In genomic region chr3:23825802-23826201, GRCh38 we compare ENCODE assay signal across 25 cellular contexts.
"Had no signal": no experiment of that assay in that cellular context is flagged by ENCODE, and none has a peak within 500 bp of the region (broad histone marks: within the 10 kb centered on the region; RNA-seq: fewer than 3 reads in every experiment).

No MANE protein-coding gene starts in this region.

- H3K27me3 ChIP-seq: ascending aorta had no signal

- H3K9me3 Mint-ChIP-seq: activated CD4-positive, alpha-beta T cell treated with anti-CD3 and anti-CD28 coated beads, Interleukin-2, amount 10 ng/mL, durations not matched to agents 7 days and 5 days; activated naive CD4-positive, alpha-beta T cell treated with anti-CD3 and anti-CD28 coated beads, Interleukin-2, amount 50 U/mL, for 24 hours; activated naive CD8-positive, alpha-beta T cell treated with anti-CD3 and anti-CD28 coated beads, Interleukin-2, amount 10 ng/mL, durations not matched to agents 7 days and 5 days; activated T-cell treated with anti-CD3 and anti-CD28 coated beads, Interleukin-2, amount 50 U/mL, for 24 hours; activated T-helper 2 cell treated with anti-CD3 and anti-CD28 coated beads, Interferon-gamma antibody, Interleukin-2, Interleukin-4, amounts not matched to agents 10 μg/mL and 5 μg/mL and 100 μg/mL, durations not matched to agents 14 hours and 24 hours and 36 hours had no signal

- H3K27ac Mint-ChIP-seq: activated CD4-positive, alpha-beta T cell treated with anti-CD3 and anti-CD28 coated beads for 36 hours; activated CD4-positive, alpha-beta T cell treated with anti-CD3 and anti-CD28 coated beads, Interleukin-2, amount 10 ng/mL, durations not matched to agents 7 days and 5 days; activated CD8-positive, alpha-beta T cell treated with anti-CD3 and anti-CD28 coated beads, Interleukin-2, amount 10 ng/mL, durations not matched to agents 7 days and 5 days; activated naive CD4-positive, alpha-beta T cell treated with anti-CD3 and anti-CD28 coated beads, Interleukin-2, amount 50 U/mL, for 24 hours; activated naive CD8-positive, alpha-beta T cell treated with anti-CD3 and anti-CD28 coated beads, Interleukin-2, amount 10 ng/mL, durations not matched to agents 7 days and 5 days; activated T-cell treated with anti-CD3 and anti-CD28 coated beads, Interleukin-2, amount 50 U/mL, for 24 hours; activated T-helper 2 cell treated with anti-CD3 and anti-CD28 coated beads, Interferon-gamma antibody, Interleukin-2, Interleukin-4, amounts not matched to agents 10 μg/mL and 5 μg/mL and 100 μg/mL, durations not matched to agents 14 hours and 24 hours and 36 hours had no signal

- DNase-seq: activated CD4-positive, alpha-beta T cell treated with anti-CD3 and anti-CD28 coated beads for 36 hours; activated CD4-positive, alpha-beta T cell treated with anti-CD3 and anti-CD28 coated beads, Interleukin-2, amount 10 ng/mL, durations not matched to agents 7 days and 5 days; activated CD4-positive, alpha-beta T cell treated with anti-CD3 and anti-CD28 coated beads, Interleukin-2, amount 50 U/mL, for 48 hours; activated CD8-positive, alpha-beta T cell treated with anti-CD3 and anti-CD28 coated beads, Interleukin-2, amount 10 ng/mL, durations not matched to agents 7 days and 5 days; activated gamma-delta T cell; activated naive CD4-positive, alpha-beta T cell treated with Interleukin-2 at 50 U/mL for 16 hours; activated naive CD8-positive, alpha-beta T cell treated with anti-CD3 and anti-CD28 coated beads, Interleukin-2, amount 10 ng/mL, durations not matched to agents 7 days and 5 days; activated T-cell treated with anti-CD3 and anti-CD28 coated beads, Interleukin-2, amount 50 U/mL, for 24 hours; NCI-H1105; NCI-H1417 treated with DMSO at 0.1 percent for 48 hours; NCI-H187 treated with DMSO at 0.1 percent for 48 hours; NCI-H510A; NCI-H526; NCI-H748 treated with DMSO at 0.1 percent for 48 hours; NK-92 treated with Interleukin-12 subunit alpha and Interleukin-12 subunit beta, amount 100 ng/mL, for 24 hours; Right ventricle myocardium superior; SW 1271; T-helper 1 cell; T-helper 2 cell; T-helper 9 cell had no signal

- H3K9me3 ChIP-seq: ascending aorta had no signal

- H3K27ac ChIP-seq: ascending aorta, VCaP had no signal

- H3K27me3 Mint-ChIP-seq: activated CD4-positive, alpha-beta T cell treated with anti-CD3 and anti-CD28 coated beads for 36 hours; activated CD4-positive, alpha-beta T cell treated with anti-CD3 and anti-CD28 coated beads, Interleukin-2, amount 10 ng/mL, durations not matched to agents 7 days and 5 days; activated naive CD4-positive, alpha-beta T cell treated with anti-CD3 and anti-CD28 coated beads, Interleukin-2, amount 50 U/mL, for 24 hours; activated naive CD8-positive, alpha-beta T cell treated with anti-CD3 and anti-CD28 coated beads, Interleukin-2, amount 10 ng/mL, durations not matched to agents 7 days and 5 days; activated T-cell treated with anti-CD3 and anti-CD28 coated beads, Interleukin-2, amount 50 U/mL, for 24 hours had no signal

- ATAC-seq: activated CD4-positive, alpha-beta T cell treated with anti-CD3 and anti-CD28 coated beads for 36 hours; activated CD4-positive, CD25-positive, alpha-beta regulatory T cell treated with anti-CD3 and anti-CD28 coated beads, Interleukin-2, amount 50 U/mL, for 24 hours; activated CD8-positive, alpha-beta T cell treated with anti-CD3 and anti-CD28 coated beads, Interleukin-2, amount 10 ng/mL, durations not matched to agents 7 days and 5 days had no signal

- H3K4me3 ChIP-seq: ascending aorta had no signal

- H3K36me3 ChIP-seq: ascending aorta had no signal

- H3K4me3 Mint-ChIP-seq: activated CD4-positive, alpha-beta T cell treated with anti-CD3 and anti-CD28 coated beads for 36 hours; activated CD4-positive, alpha-beta T cell treated with anti-CD3 and anti-CD28 coated beads, Interleukin-2, amount 10 ng/mL, durations not matched to agents 7 days and 5 days; activated CD8-positive, alpha-beta T cell treated with anti-CD3 and anti-CD28 coated beads, Interleukin-2, amount 10 ng/mL, durations not matched to agents 7 days and 5 days; activated naive CD4-positive, alpha-beta T cell treated with anti-CD3 and anti-CD28 coated beads, Interleukin-2, amount 50 U/mL, for 24 hours; activated naive CD8-positive, alpha-beta T cell treated with anti-CD3 and anti-CD28 coated beads, Interleukin-2, amount 10 ng/mL, durations not matched to agents 7 days and 5 days; activated T-cell treated with anti-CD3 and anti-CD28 coated beads, Interleukin-2, amount 50 U/mL, for 24 hours had no signal
